ENCODE assay signal across 8 cellular contexts in the genomic region with DNA sequence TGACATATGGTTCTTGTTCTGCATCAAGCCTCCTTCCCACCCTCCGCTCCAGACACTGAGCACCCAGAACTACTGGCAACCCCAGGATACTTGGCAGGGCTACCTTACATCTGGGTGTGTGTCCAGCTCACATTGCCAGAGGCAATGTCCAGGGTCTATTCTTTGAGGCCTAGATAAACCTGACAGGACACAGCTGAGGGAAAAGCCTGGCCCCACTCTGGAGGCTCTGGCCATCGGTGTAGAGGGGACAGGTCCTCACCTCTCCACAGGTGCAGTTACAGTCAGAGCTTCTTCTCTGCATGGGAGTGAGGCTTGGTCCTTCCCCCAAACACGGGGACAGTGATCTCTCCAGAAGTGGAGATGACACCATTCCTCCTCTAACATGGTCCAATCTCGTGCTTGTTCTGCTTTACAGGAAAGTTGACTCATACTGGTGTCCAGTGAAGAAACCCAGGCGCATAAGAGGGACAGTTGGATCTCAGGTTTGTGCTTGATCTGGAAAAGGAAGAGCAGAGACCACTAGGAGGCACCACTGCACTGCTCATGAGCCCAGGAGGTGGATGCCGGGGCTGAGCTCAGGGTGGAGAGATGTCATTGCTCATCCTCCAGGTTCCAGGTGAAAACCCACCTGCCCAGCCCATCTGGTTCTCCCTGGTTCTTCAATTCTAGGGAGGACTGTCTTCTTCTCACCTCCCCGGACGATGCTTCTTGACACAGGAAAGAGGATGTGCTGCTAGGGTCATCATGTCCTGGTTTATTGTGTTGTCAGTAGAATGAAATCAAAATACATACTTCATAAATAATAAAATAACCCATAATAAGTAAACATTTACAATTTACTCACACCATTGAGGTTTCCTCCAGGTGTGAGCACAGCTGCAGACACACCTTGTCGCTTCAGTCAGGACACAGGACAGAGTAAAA. TPM values are rescaled to one million over a fixed set of nuclear protein-coding genes. Genes with fewer than 3 reads are reported as not detected.
DNase-seq lines count a peak whose midpoint lies in the region; ATAC-seq and TF ChIP-seq lines count a peak whose summit lies in the region.

No MANE protein-coding gene starts in this region.

- no peaks in the 10 kb centered on the region for H3K9me3 Mint-ChIP-seq in endothelial cell (ENCODE audit: unreplicated experiment)

- H3K27ac Mint-ChIP-seq in endothelial cell (ENCODE audit: unreplicated experiment) = no peak overlapping the region

- ATAC-seq in GM21515 (IDR thresholded peaks at IDR 0.05; ENCODE audit: unreplicated experiment) (peak; percentile 55), HG03457 (IDR thresholded peaks at IDR 0.05; ENCODE audit: unreplicated experiment) (no peak)

- TF ChIP-seq CTCF in BE2C (IDR thresholded peaks at IDR 0.05; ENCODE audit: low read depth, low read length) (peak; percentile 82), endothelial cell (IDR thresholded peaks at IDR 0.05; ENCODE audit: unreplicated experiment) (peak; percentile 48), stomach (IDR thresholded peaks at IDR 0.05) (peak in 5 of 7 experiments; percentile 46 to 74 (median 70))

- peak; percentile 66 for DNase-seq in BE2C
- peak; percentile 41 for DNase-seq in NCI-H82 treated with DMSO at 0.1 percent for 48 hours (lab: John Stamatoyannopoulos, UW; ENCODE audit: unreplicated experiment)
- DNase-seq in activated CD8-positive, alpha-beta memory T cell treated with anti-CD3 and anti-CD28 coated beads for 4 hours (ENCODE audit: low read depth in 2 of 2) = peak; percentile 41 to 44
- peak; percentile 66 for DNase-seq in endothelial cell (ENCODE audit: low spot score)
- DNase-seq in myocyte (ENCODE audit: low read depth) = peak; percentile 57
- DNase-seq in stomach = peak; percentile 71

- no peaks in the 10 kb centered on the region for H3K36me3 Mint-ChIP-seq in endothelial cell (ENCODE audit: low read depth, unreplicated experiment)

- H3K4me1 Mint-ChIP-seq in endothelial cell (ENCODE audit: unreplicated experiment) = no peaks in the 10 kb centered on the region

- TF ChIP-seq EP300 in stomach (IDR thresholded peaks at IDR 0.05) = no peak

- intact Hi-C loops in stomach (cut with DNase I; ENCODE audit: low total_unique reads) = loop anchor here (10.0 kb wide), 1 partner anchor 97 kb away; no protein-coding TSS in a partner anchor

- H3K9me3 ChIP-seq in BE2C = no peaks in the 10 kb centered on the region
- no peaks in the 10 kb centered on the region for H3K9me3 ChIP-seq in stomach

- H3K27me3 ChIP-seq in BE2C = peaks cover 15% of the 10 kb centered on the region
- H3K27me3 ChIP-seq in stomach = no peaks in the 10 kb centered on the region

- no peak overlapping the region for H3K4me3 ChIP-seq in BE2C (ENCODE audit: low read depth, low read length)
- no peak overlapping the region for H3K4me3 ChIP-seq in stomach

- H3K36me3 ChIP-seq in BE2C (no peaks in the 10 kb centered on the region), stomach (peaks cover 0 to 5% (median 0%) of the 10 kb centered on the region in 4 donors)

- no peaks in the 10 kb centered on the region for H3K4me1 ChIP-seq in BE2C
- no peaks in the 10 kb centered on the region for H3K4me1 ChIP-seq in stomach

- no peak for TF ChIP-seq POLR2A in stomach (IDR thresholded peaks at IDR 0.05)

- no peak overlapping the region for H3K27ac ChIP-seq in stomach

- peaks cover 1% of the 10 kb centered on the region for H3K27me3 Mint-ChIP-seq in endothelial cell (ENCODE audit: unreplicated experiment)

- 37 to 48% (median 42%) methylated on average over 9 of the region's 9 CpGs for WGBS in stomach, 5 donors

- no peak overlapping the region for H3K4me3 Mint-ChIP-seq in endothelial cell (ENCODE audit: unreplicated experiment)

RNA-seq across cellular contexts. Expression of gene HLA-F, which starts 14.7 kb away (rescaled TPM):
- polyA plus RNA-seq in BE2C (2012; ENCODE audit: insufficient read depth, insufficient read length, low read depth) = 0.65 TPM
- total RNA-seq in endothelial cell (ENCODE audit: unreplicated experiment) = 5.1 TPM
- total RNA-seq in myocyte = 6.8 TPM in 2 replicates
- 4.2 TPM for polyA plus RNA-seq in myocyte (2012)
- total RNA-seq in stomach = 100 to 1,000 TPM in 3 of 5 donors, 10 to 100 TPM in 2; 32.7 to 115 (median 108) TPM
- polyA plus RNA-seq in stomach = 100 to 1,000 TPM in 1 of 3 donors, 10 to 100 TPM in 2; 17.2 to 164 (median 44.4) TPM

RNA-seq across cellular contexts. Expression of gene ZFP57, which starts 57.0 kb away (rescaled TPM):
- polyA plus RNA-seq in BE2C (2012; ENCODE audit: insufficient read depth, insufficient read length, low read depth) = not detected
- total RNA-seq in endothelial cell (ENCODE audit: unreplicated experiment) (1.0 TPM), myocyte (not detected in 2 replicates), stomach (not detected)
- not detected for polyA plus RNA-seq in myocyte (2012)
- polyA plus RNA-seq in stomach = under 1 TPM in 1 of 3 donors, not detected in 2; 0.08 TPM
